8 cellular contexts compared by ENCODE assay signal in genomic region chr3:58332575-58333179, GRCh38. TPM values are rescaled to one million over a fixed set of nuclear protein-coding genes. Genes with fewer than 3 reads are reported as not detected.
DNase-seq lines count a peak whose midpoint lies in the region; ATAC-seq, FAIRE-seq and TF ChIP-seq lines count a peak whose summit lies in the region.

TSS of gene PXK (plus strand) at chr3:58332892. CDS start at chr3:58332989, 97 bp downstream.

- peaks cover 38% of the 10 kb centered on the region for H3K4me1 Mint-ChIP-seq in activated naive CD8-positive, alpha-beta T cell treated with anti-CD3 and anti-CD28 coated beads for 36 hours

- peak within 1 kb of the TSS; percentile 87 for H3K27ac Mint-ChIP-seq in activated naive CD8-positive, alpha-beta T cell treated with anti-CD3 and anti-CD28 coated beads for 36 hours

- H3K4me1 ChIP-seq in osteoblast (ENCODE audit: insufficient read depth, low read length) = peaks cover 34% of the 10 kb centered on the region

- DNase-seq in D721Med (ENCODE audit: insufficient read length, low spot score) (peak; percentile 40), HT-29 (ENCODE audit: low spot score) (peak; percentile 45), SW 1271 (lab: John Stamatoyannopoulos, UW) (peak; percentile 12 to 18), glomerular visceral epithelial cell (ENCODE audit: extremely low spot score) (peak; percentile 74), osteoblast (ENCODE audit: insufficient read length, low spot score, missing footprints) (peak; percentile 95)
- DNase-seq in activated naive CD8-positive, alpha-beta T cell treated with anti-CD3 and anti-CD28 coated beads for 36 hours = peak; percentile 87

- no peaks in the 10 kb centered on the region for H3K27me3 Mint-ChIP-seq in activated naive CD8-positive, alpha-beta T cell treated with anti-CD3 and anti-CD28 coated beads for 36 hours

- H2AFZ ChIP-seq in osteoblast (ENCODE audit: low read length) = peak within 1 kb of the TSS; percentile 42

- peak within 1 kb of the TSS; percentile 87 for H3K4me3 ChIP-seq in osteoblast (ENCODE audit: insufficient read depth, low read length)

- no peaks in the 10 kb centered on the region for H3K27me3 ChIP-seq in osteoblast (ENCODE audit: insufficient read depth, low read length)

- no peaks in the 10 kb centered on the region for H4K20me1 ChIP-seq in osteoblast (ENCODE audit: insufficient read depth, low read length)

- TF ChIP-seq CTCF in D721Med (IDR thresholded peaks at IDR 0.05; ENCODE audit: insufficient read depth, missing control alignments) = no peak
- no peak for TF ChIP-seq CTCF in osteoblast (IDR thresholded peaks at IDR 0.05; ENCODE audit: extremely low read depth, low read depth, low read length)

- H3K36me3 ChIP-seq in osteoblast (ENCODE audit: insufficient read depth, low read length) = no peaks in the 10 kb centered on the region

- no peak for FAIRE-seq in D721Med (lab: Jason Lieb, UNC)

- H3K4me2 ChIP-seq in osteoblast (ENCODE audit: insufficient read depth, low read length) = peak within 1 kb of the TSS; percentile 94

- peak within 1 kb of the TSS; percentile 100 for H3K4me3 Mint-ChIP-seq in activated naive CD8-positive, alpha-beta T cell treated with anti-CD3 and anti-CD28 coated beads for 36 hours

- H3K79me2 ChIP-seq in osteoblast (ENCODE audit: insufficient read depth, low read length) = peaks cover 29% of the 10 kb centered on the region

- H3K36me3 Mint-ChIP-seq in activated naive CD8-positive, alpha-beta T cell treated with anti-CD3 and anti-CD28 coated beads for 36 hours = peaks cover 13% of the 10 kb centered on the region

- peak within 1 kb of the TSS; percentile 96 for H3K27ac ChIP-seq in osteoblast (ENCODE audit: low read depth, low read length)
- peak within 1 kb of the TSS; percentile 99 for H3K27ac ChIP-seq in temporal lobe (ENCODE audit: low read depth, low read length)

- H3K9me3 Mint-ChIP-seq in activated naive CD8-positive, alpha-beta T cell treated with anti-CD3 and anti-CD28 coated beads for 36 hours = no peaks in the 10 kb centered on the region

- H3K9me3 ChIP-seq in osteoblast (ENCODE audit: low read depth, low read length) = no peaks in the 10 kb centered on the region

- ATAC-seq in GM19468 (IDR thresholded peaks at IDR 0.05; ENCODE audit: extremely low read depth, unreplicated experiment) = peak; percentile 37

RNA-seq across cellular contexts. Expression of gene PXK, which starts in this region (rescaled TPM):
- 0.23 and 0.89 TPM in 2 replicates for total RNA-seq in HT-29 (2014; rRNA removed; shearing (Covaris generic))
- 10 to 100 TPM; 22.2 to 24.0 TPM for total RNA-seq in activated naive CD8-positive, alpha-beta T cell treated with anti-CD3 and anti-CD28 coated beads for 36 hours
- total RNA-seq in osteoblast = 77.4 and 87.8 TPM in 2 replicates
- total RNA-seq in temporal lobe = 20.4 TPM

Comparison
In these comparisons a context has a peak if more than half of its experiments do, and no peak if none do; other contexts are left out.
1. Peak in every context shown above with its lines: DNase-seq, ATAC-seq, H3K4me3 ChIP-seq and H3K27ac ChIP-seq.
2. RNA of gene PXK (total RNA-seq): 77.4 to 87.8 TPM in osteoblast, 22.2 to 24.0 TPM in activated naive CD8-positive, alpha-beta T cell treated with anti-CD3 and anti-CD28 coated beads for 36 hours and 20.4 TPM in temporal lobe (single experiment); 0.23 to 0.89 TPM in HT-29; every median in the first group is over 10 times any median in the second.
3. Peak in DNase-seq in HT-29; RNA of the gene not detected or under 1 TPM.
4. DNase-seq: peak in every context shown above with its lines; median percentile 95 in osteoblast; 87 in activated naive CD8-positive, alpha-beta T cell treated with anti-CD3 and anti-CD28 coated beads for 36 hours; 74 in glomerular visceral epithelial cell; 45 in HT-29; 40 in D721Med; 15 in SW 1271.